ENCODE assay signal across 20 cellular contexts in the genomic region with DNA sequence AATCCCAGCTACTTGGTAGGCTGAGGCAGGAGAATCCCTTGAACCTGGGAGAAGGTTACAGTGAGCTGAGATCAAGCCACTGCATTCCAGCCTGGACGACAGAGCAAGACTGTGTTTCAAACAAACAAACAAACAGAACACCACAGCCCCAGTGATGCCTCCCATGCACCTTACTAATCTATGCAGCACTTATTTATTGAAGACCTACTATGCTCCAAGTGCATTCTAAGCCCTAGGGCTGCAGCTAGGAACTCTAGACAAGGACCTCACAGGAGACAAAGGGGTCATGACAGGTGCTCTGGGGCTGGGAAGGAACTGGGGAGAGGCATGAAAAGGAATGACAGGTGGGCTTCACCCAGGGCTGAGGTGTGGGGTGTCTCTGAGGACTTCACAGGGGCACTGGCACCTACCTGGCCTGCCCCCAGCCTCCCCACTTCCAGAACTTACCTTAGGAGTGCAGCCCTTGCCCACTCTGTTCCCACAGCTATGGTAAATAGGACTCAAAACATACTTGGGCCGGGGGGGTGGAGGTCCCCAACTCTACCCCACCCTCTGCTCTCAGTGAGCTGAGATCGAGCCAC.
"Had no signal": no experiment of that assay in that cellular context is flagged by ENCODE, and none has a peak within 500 bp of the region (broad histone marks: within the 10 kb centered on the region; RNA-seq: fewer than 3 reads in every experiment).

No MANE protein-coding gene starts in this region.

- H3K36me3 Mint-ChIP-seq: stimulated activated naive B cell treated with anti-CD40 and anti-IgM and Interleukin-4, amounts not matched to agents 10 μg/mL and 1 μg/mL and 100 μg/mL, for 72 hours had no signal

- DNase-seq: activated CD4-positive, alpha-beta T cell treated with anti-CD3 and anti-CD28 coated beads for 1 hour; activated CD4-positive, alpha-beta T cell treated with anti-CD3 and anti-CD28 coated beads, Interleukin-2, amount 50 U/mL, for 48 hours; activated naive CD4-positive, alpha-beta T cell treated with Interleukin-2 at 50 U/mL for 16 hours; caudate nucleus; colonic mucosa; effector CD4-positive, alpha-beta T cell; foreskin fibroblast; glutamatergic neuron; hypothalamus; left ventricle myocardium inferior; mesendoderm; pancreas; stimulated activated CD4-positive, alpha-beta T cell treated with anti-CD3 and anti-CD28 coated beads, Interleukin-15, amount 100 ng/mL, for 24 hours; stimulated activated CD4-positive, alpha-beta T cell treated with anti-CD3 and anti-CD28 coated beads, Interleukin-4, amount 100 ng/mL, for 1 hour; stimulated activated naive B cell treated with anti-CD40 and anti-IgM and Interleukin-4, amounts not matched to agents 10 μg/mL and 1 μg/mL and 100 μg/mL, for 72 hours; transverse colon had no signal

- H3K27ac Mint-ChIP-seq: stimulated activated naive B cell treated with anti-CD40 and anti-IgM and Interleukin-4, amounts not matched to agents 10 μg/mL and 1 μg/mL and 100 μg/mL, for 72 hours had no signal

- ATAC-seq: activated T-helper 17 cell treated with anti-CD3 and anti-CD28 coated beads, Interleukin-2, amount 50 U/mL, for 72 hours; pancreas; SK-N-SH treated with all-trans-retinoic acid at 6 μM for 48 hours; stimulated activated naive B cell treated with anti-CD40 and anti-IgM and Interleukin-4, amounts not matched to agents 10 μg/mL and 1 μg/mL and 100 μg/mL, for 72 hours had no signal

- H3K9me3 Mint-ChIP-seq: activated T-helper 17 cell treated with anti-CD3 and anti-CD28 coated beads, Interleukin-2, amount 50 U/mL, for 72 hours; stimulated activated naive B cell treated with anti-CD40 and anti-IgM and Interleukin-4, amounts not matched to agents 10 μg/mL and 1 μg/mL and 100 μg/mL, for 72 hours had no signal

- H3K4me3 Mint-ChIP-seq: stimulated activated naive B cell treated with anti-CD40 and anti-IgM and Interleukin-4, amounts not matched to agents 10 μg/mL and 1 μg/mL and 100 μg/mL, for 72 hours had no signal

- H3K4me3 ChIP-seq: adrenal gland, colonic mucosa, pancreas, skin epidermis, transverse colon had no signal

- H3K36me3 ChIP-seq: adrenal gland, colonic mucosa, left ventricle myocardium inferior, pancreas, transverse colon had no signal

- H3K9me3 ChIP-seq: adrenal gland, colonic mucosa, left ventricle myocardium inferior, pancreas, transverse colon had no signal

- H3K4me1 Mint-ChIP-seq: activated T-helper 17 cell treated with anti-CD3 and anti-CD28 coated beads, Interleukin-2, amount 50 U/mL, for 72 hours had no signal
